ENCODE assay signal across 17 cellular contexts in the genomic region with DNA sequence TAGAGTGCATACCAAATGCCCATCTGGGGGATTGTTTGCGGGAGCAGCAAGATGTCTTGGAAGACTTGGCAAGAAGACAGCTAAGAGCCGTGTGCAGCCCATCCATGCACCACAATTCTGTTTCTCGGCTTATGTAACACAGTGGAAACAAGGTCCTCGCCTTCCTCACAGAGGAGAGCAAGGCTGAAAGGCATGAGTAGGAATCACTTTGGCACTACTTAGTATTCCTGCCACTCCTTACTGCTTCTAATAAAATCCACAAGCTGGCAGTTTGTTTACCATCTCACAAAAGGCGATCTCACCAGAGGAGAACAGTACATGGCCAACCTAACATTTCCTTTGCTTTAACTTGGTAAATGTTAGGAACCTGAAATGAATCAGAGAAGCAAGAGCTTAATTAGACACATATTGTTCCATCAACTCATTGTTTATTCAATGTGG.
DNase-seq lines count a peak whose midpoint lies in the region; ATAC-seq, FAIRE-seq and TF ChIP-seq lines count a peak whose summit lies in the region.
"Had no signal": no experiment of that assay in that cellular context is flagged by ENCODE, and none has a peak within 500 bp of the region (broad histone marks: within the 10 kb centered on the region; RNA-seq: fewer than 3 reads in every experiment).

No MANE protein-coding gene starts in this region.

- 59 to 74% methylated on average over 5 of the region's 5 CpGs for WGBS in sigmoid colon, 2 donors
- 71 to 78% methylated on average over 5 of the region's 5 CpGs for WGBS in thyroid gland, 2 donors
- WGBS in body of pancreas, 2 donors, result 79 to 81% methylated on average over 5 of the region's 5 CpGs

- ATAC-seq in stimulated activated naive B cell treated with anti-CD40 and anti-IgM and Interleukin-4, amounts not matched to agents 10 μg/mL and 1 μg/mL and 100 μg/mL, for 72 hours (replicated peaks), result no peak
- ATAC-seq in body of pancreas (no peak), GM18870 (IDR thresholded peaks at IDR 0.05; ENCODE audit: unreplicated experiment) (no peak)
- ATAC-seq: activated naive CD4-positive, alpha-beta T cell treated with anti-CD3 and anti-CD28 coated beads, Interleukin-2, amount 50 U/mL, for 72 hours had no signal

- no peak overlapping the region for H3K27ac Mint-ChIP-seq in astrocyte (ENCODE audit: unreplicated experiment)
- H3K27ac Mint-ChIP-seq in stimulated activated naive B cell treated with anti-CD40 and anti-IgM and Interleukin-4, amounts not matched to agents 10 μg/mL and 1 μg/mL and 100 μg/mL, for 72 hours, result no peak overlapping the region
- H3K27ac Mint-ChIP-seq: activated CD4-positive, alpha-beta T cell treated with anti-CD3 and anti-CD28 coated beads, Interleukin-2, amount 10 ng/mL, durations not matched to agents 24 days and 14 days; activated naive CD4-positive, alpha-beta T cell treated with anti-CD3 and anti-CD28 coated beads, Interleukin-2, amount 50 U/mL, for 72 hours; HFFc6; IgD-negative memory B cell had no signal

- no peak overlapping the region for H2AFZ ChIP-seq in astrocyte (ENCODE audit: low read depth, low read length)

- H3K27ac ChIP-seq in astrocyte (ENCODE audit: low read depth, low read length) (no peak overlapping the region), sigmoid colon (peak overlapping the region in 3 of 4 donors; percentile 26 to 48 (median 38)), thyroid gland (no peak overlapping the region), body of pancreas (no peak overlapping the region)
- H3K27ac ChIP-seq: BLaER1 treated with 17β-estradiol and CSF1 and Interleukin-3, amounts not matched to agents 10 nM and 100 nM had no signal

- H3K4me3 Mint-ChIP-seq in astrocyte (ENCODE audit: unreplicated experiment), result no peak overlapping the region
- H3K4me3 Mint-ChIP-seq in stimulated activated naive B cell treated with anti-CD40 and anti-IgM and Interleukin-4, amounts not matched to agents 10 μg/mL and 1 μg/mL and 100 μg/mL, for 72 hours, result no peak overlapping the region
- H3K4me3 Mint-ChIP-seq: activated CD4-positive, alpha-beta T cell treated with anti-CD3 and anti-CD28 coated beads, Interleukin-2, amount 10 ng/mL, durations not matched to agents 24 days and 14 days; HFFc6; IgD-negative memory B cell had no signal

- peak; percentile 60 for FAIRE-seq in astrocyte (lab: Jason Lieb, UNC)

- peaks cover 8% of the 10 kb centered on the region for H3K27me3 Mint-ChIP-seq in astrocyte (ENCODE audit: low read depth, unreplicated experiment)
- no peaks in the 10 kb centered on the region for H3K27me3 Mint-ChIP-seq in stimulated activated naive B cell treated with anti-CD40 and anti-IgM and Interleukin-4, amounts not matched to agents 10 μg/mL and 1 μg/mL and 100 μg/mL, for 72 hours
- H3K27me3 Mint-ChIP-seq: activated CD4-positive, alpha-beta T cell treated with anti-CD3 and anti-CD28 coated beads, Interleukin-2, amount 10 ng/mL, durations not matched to agents 24 days and 14 days; IgD-negative memory B cell had no signal

- no peaks in the 10 kb centered on the region for H3K4me1 Mint-ChIP-seq in astrocyte (ENCODE audit: low read depth, unreplicated experiment)
- H3K4me1 Mint-ChIP-seq in stimulated activated naive B cell treated with anti-CD40 and anti-IgM and Interleukin-4, amounts not matched to agents 10 μg/mL and 1 μg/mL and 100 μg/mL, for 72 hours, result peaks cover 4 to 5% of the 10 kb centered on the region in 2 donors
- H3K4me1 Mint-ChIP-seq: activated CD4-positive, alpha-beta T cell treated with anti-CD3 and anti-CD28 coated beads, Interleukin-2, amount 10 ng/mL, durations not matched to agents 24 days and 14 days had no signal

- H3K27me3 ChIP-seq in astrocyte (ENCODE audit: insufficient read depth, low read length) (no peaks in the 10 kb centered on the region), sigmoid colon (no peaks in the 10 kb centered on the region), thyroid gland (no peaks in the 10 kb centered on the region), body of pancreas (no peaks in the 10 kb centered on the region)
- H3K27me3 ChIP-seq: BLaER1 treated with 17β-estradiol and CSF1 and Interleukin-3, amounts not matched to agents 10 nM and 100 nM; tibial nerve had no signal

- H3K9ac ChIP-seq in astrocyte (ENCODE audit: low read length), result no peak overlapping the region
- H3K9ac ChIP-seq: BLaER1 treated with 17β-estradiol and CSF1 and Interleukin-3, amounts not matched to agents 10 nM and 100 nM had no signal

- TF ChIP-seq POLR2A in sigmoid colon (IDR thresholded peaks at IDR 0.05), result no peak
- TF ChIP-seq POLR2A in thyroid gland (IDR thresholded peaks at IDR 0.05), result no peak
- no peak for TF ChIP-seq POLR2A in body of pancreas (IDR thresholded peaks at IDR 0.05)

- no peaks in the 10 kb centered on the region for H4K20me1 ChIP-seq in astrocyte (ENCODE audit: insufficient read depth, low read length)
- H4K20me1 ChIP-seq: BLaER1 treated with 17β-estradiol and CSF1 and Interleukin-3, amounts not matched to agents 10 nM and 100 nM had no signal

- H3K4me1 ChIP-seq in astrocyte (ENCODE audit: insufficient read depth, low read length), result no peaks in the 10 kb centered on the region
- peaks cover 0 to 8% (median 4%) of the 10 kb centered on the region in 4 donors for H3K4me1 ChIP-seq in sigmoid colon
- no peaks in the 10 kb centered on the region for H3K4me1 ChIP-seq in thyroid gland
- H3K4me1 ChIP-seq in body of pancreas, result no peaks in the 10 kb centered on the region

- H3K36me3 ChIP-seq in astrocyte (ENCODE audit: insufficient read depth, low read length) (no peaks in the 10 kb centered on the region), sigmoid colon (no peaks in the 10 kb centered on the region), thyroid gland (no peaks in the 10 kb centered on the region), body of pancreas (replicated peaks in 1 of 2; ENCODE audit: insufficient read depth in 1 of 2, low read depth in 2 of 2) (no peaks in the 10 kb centered on the region)
- H3K36me3 ChIP-seq: BLaER1 treated with 17β-estradiol and CSF1 and Interleukin-3, amounts not matched to agents 10 nM and 100 nM; tibial nerve had no signal

- no peak for TF ChIP-seq EP300 in sigmoid colon (IDR thresholded peaks at IDR 0.05)

- no peaks in the 10 kb centered on the region for H3K9me3 ChIP-seq in astrocyte (ENCODE audit: insufficient read depth, low read depth, low read length)
- no peaks in the 10 kb centered on the region for H3K9me3 ChIP-seq in sigmoid colon
- no peaks in the 10 kb centered on the region for H3K9me3 ChIP-seq in thyroid gland
- H3K9me3 ChIP-seq in body of pancreas, result no peaks in the 10 kb centered on the region

- H3K79me2 ChIP-seq in astrocyte (ENCODE audit: insufficient read depth, low read length), result no peaks in the 10 kb centered on the region

- H3K36me3 Mint-ChIP-seq in astrocyte (ENCODE audit: low read depth, unreplicated experiment), result no peaks in the 10 kb centered on the region
- no peaks in the 10 kb centered on the region for H3K36me3 Mint-ChIP-seq in stimulated activated naive B cell treated with anti-CD40 and anti-IgM and Interleukin-4, amounts not matched to agents 10 μg/mL and 1 μg/mL and 100 μg/mL, for 72 hours
- H3K36me3 Mint-ChIP-seq: activated naive CD4-positive, alpha-beta T cell treated with anti-CD3 and anti-CD28 coated beads, Interleukin-2, amount 50 U/mL, for 72 hours had no signal

- no peak overlapping the region for H3K4me2 ChIP-seq in astrocyte (ENCODE audit: low read length)
- H3K4me2 ChIP-seq: BLaER1 treated with 17β-estradiol and CSF1 and Interleukin-3, amounts not matched to agents 10 nM and 100 nM had no signal

- H3K9me3 Mint-ChIP-seq in astrocyte (ENCODE audit: unreplicated experiment), result peaks cover 2% of the 10 kb centered on the region
- peaks cover 0 to under 1% of the 10 kb centered on the region in 2 donors for H3K9me3 Mint-ChIP-seq in stimulated activated naive B cell treated with anti-CD40 and anti-IgM and Interleukin-4, amounts not matched to agents 10 μg/mL and 1 μg/mL and 100 μg/mL, for 72 hours
- H3K9me3 Mint-ChIP-seq: activated CD4-positive, alpha-beta T cell treated with anti-CD3 and anti-CD28 coated beads, Interleukin-2, amount 10 ng/mL, durations not matched to agents 24 days and 14 days; HFFc6 had no signal

- DNase-seq in EL, result peak; percentile 11
- no peak for DNase-seq in astrocyte (ENCODE audit: low read depth)
- DNase-seq in foreskin fibroblast, result peak; percentile 40 to 85
- no peak for DNase-seq in sigmoid colon
- DNase-seq in stimulated activated naive B cell treated with anti-CD40 and anti-IgM and Interleukin-4, amounts not matched to agents 10 μg/mL and 1 μg/mL and 100 μg/mL, for 72 hours, result no peak
- DNase-seq in thyroid gland, result no peak
- no peak for DNase-seq in body of pancreas
- DNase-seq: activated CD4-positive, alpha-beta T cell treated with anti-CD3 and anti-CD28 coated beads, Interleukin-2, amount 10 ng/mL, durations not matched to agents 24 days and 14 days; DMS153; HFFc6; NCI-H1092 treated with DMSO at 0.1 percent for 48 hours; SHP77 treated with DMSO at 0.1 percent for 48 hours had no signal

- intact Hi-C loops in sigmoid colon (cut with DNase I), result no loop called here
- intact Hi-C loops in thyroid gland (cut with DNase I), result no loop called here
- intact Hi-C loops in body of pancreas (cut with DNase I), result no loop called here

- TF ChIP-seq CTCF in astrocyte (IDR thresholded peaks at IDR 0.05; ENCODE audit: insufficient read depth, low read depth, low read length) (no peak), foreskin fibroblast (IDR thresholded peaks at IDR 0.05; ENCODE audit: low read depth, low read length) (no peak), sigmoid colon (IDR thresholded peaks at IDR 0.05) (no peak), thyroid gland (IDR thresholded peaks at IDR 0.05) (no peak), body of pancreas (IDR thresholded peaks at IDR 0.05) (no peak)

- no peak overlapping the region for H3K4me3 ChIP-seq in astrocyte (ENCODE audit: insufficient read depth, low read depth, low read length)
- peak overlapping the region in 1 of 2 donors; percentile 6 for H3K4me3 ChIP-seq in foreskin fibroblast (ENCODE audit: low read depth in 1 of 2, low read length in 2 of 2)
- H3K4me3 ChIP-seq in sigmoid colon, result no peak overlapping the region
- H3K4me3 ChIP-seq in thyroid gland (replicated peaks in 1 of 3), result no peak overlapping the region
- no peak overlapping the region for H3K4me3 ChIP-seq in body of pancreas
- H3K4me3 ChIP-seq: BLaER1 treated with 17β-estradiol and CSF1 and Interleukin-3, amounts not matched to agents 10 nM and 100 nM; tibial nerve had no signal

Comparison
In these comparisons a context has a peak if more than half of its experiments do, and no peak if none do; other contexts are left out.
1. DNase-seq: peak in EL (single experiment) and foreskin fibroblast (2 of 2); none in astrocyte (single experiment), sigmoid colon (single experiment), stimulated activated naive B cell treated with anti-CD40 and anti-IgM and Interleukin-4, amounts not matched to agents 10 μg/mL and 1 μg/mL and 100 μg/mL, for 72 hours (single experiment), thyroid gland (0 of 2) and body of pancreas (0 of 4).
2. H3K27ac ChIP-seq: peak in sigmoid colon (3 of 4); none in astrocyte (single experiment), thyroid gland (0 of 3) and body of pancreas (0 of 4).